In the genomic region with DNA sequence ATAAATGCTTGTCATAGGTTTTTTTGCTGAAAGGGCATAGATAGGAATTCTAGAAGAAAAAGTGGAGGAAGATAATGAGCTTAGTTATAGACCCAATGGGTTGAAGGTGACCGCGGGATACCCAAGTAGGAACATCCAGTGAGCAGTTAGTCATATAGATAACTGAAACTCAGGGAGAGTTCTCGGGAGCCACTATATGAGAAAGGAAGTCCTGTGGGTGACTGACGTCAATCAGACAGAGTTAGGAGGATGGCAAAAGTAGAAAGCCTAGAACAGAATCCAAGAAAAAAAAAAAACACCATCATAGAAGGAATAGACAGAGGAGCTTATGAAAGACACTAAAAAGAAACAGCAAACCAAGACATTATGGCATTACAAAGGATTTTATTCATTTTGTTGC, we compare ENCODE assay signal across 28 cellular contexts. TPM values are rescaled to one million over a fixed set of nuclear protein-coding genes. Genes with fewer than 3 reads are reported as not detected.
"Had no signal": no experiment of that assay in that cellular context is flagged by ENCODE, and none has a peak within 500 bp of the region (broad histone marks: within the 10 kb centered on the region; RNA-seq: fewer than 3 reads in every experiment).

No MANE protein-coding gene starts in this region.

- ATAC-seq: activated CD8-positive, alpha-beta T cell treated with anti-CD3 and anti-CD28 coated beads for 36 hours; activated T-cell treated with anti-CD3 and anti-CD28 coated beads, Interleukin-2, amount 50 U/mL, for 72 hours; activated T-helper 17 cell treated with anti-CD3 and anti-CD28 coated beads, Interleukin-2, amount 50 U/mL, for 72 hours had no signal

- DNase-seq: activated CD4-positive, alpha-beta T cell treated with anti-CD3 and anti-CD28 coated beads, Interleukin-2, amount 10 ng/mL, durations not matched to agents 24 days and 14 days; activated CD4-positive, alpha-beta T cell treated with anti-CD3 and anti-CD28 coated beads, Interleukin-2, amount 50 U/mL, for 4 hours; activated CD8-positive, alpha-beta T cell treated with anti-CD3 and anti-CD28 coated beads for 36 hours; activated effector memory CD4-positive, alpha-beta T cell treated with anti-CD3 and anti-CD28 coated beads, Interleukin-2, amount 50 U/mL, for 16 hours; activated naive CD4-positive, alpha-beta T cell; activated naive CD4-positive, alpha-beta T cell treated with anti-CD3 and anti-CD28 coated beads, Interleukin-2, amount 50 U/mL, for 16 hours; activated naive CD8-positive, alpha-beta T cell treated with anti-CD3 and anti-CD28 coated beads for 36 hours; activated T-cell treated with anti-CD3 and anti-CD28 coated beads, Interleukin-2, amount 50 U/mL, for 1 hour; activated T-cell treated with anti-CD3 and anti-CD28 coated beads, Interleukin-2, amount 50 U/mL, for 72 hours; amniotic stem cell; aorta; Karpas-422; NCI-H1105; NCI-H1694; NCI-H1930; NCI-H226; NCI-H524 treated with DMSO at 0.1 percent for 48 hours; NK-92 treated with Interleukin-12 subunit alpha and Interleukin-12 subunit beta, amount 100 ng/mL, for 24 hours; PC-9; Right ventricle myocardium superior; T1000 had no signal

RNA-seq across cellular contexts. Expression of gene CNGA4, which starts 1.6 kb away (rescaled TPM):
- total RNA-seq: activated CD4-positive, alpha-beta T cell treated with anti-CD3 and anti-CD28 coated beads, Interleukin-2, amount 10 ng/mL, durations not matched to agents 24 days and 14 days; activated CD8-positive, alpha-beta memory T cell treated with anti-CD3 and anti-CD28 coated beads for 36 hours; cardiac septum; MCF 10A; NCI-H460; Right ventricle myocardium superior had no signal

RNA-seq across cellular contexts. Expression of gene CCKBR, which starts 22.4 kb away (rescaled TPM):
- total RNA-seq: activated CD4-positive, alpha-beta T cell treated with anti-CD3 and anti-CD28 coated beads, Interleukin-2, amount 10 ng/mL, durations not matched to agents 24 days and 14 days; activated CD8-positive, alpha-beta memory T cell treated with anti-CD3 and anti-CD28 coated beads for 36 hours; activated CD8-positive, alpha-beta T cell treated with anti-CD3 and anti-CD28 coated beads for 36 hours; activated T-cell treated with anti-CD3 and anti-CD28 coated beads, Interleukin-2, amount 50 U/mL, for 72 hours; activated T-helper 17 cell treated with anti-CD3 and anti-CD28 coated beads, Interleukin-2, amount 50 U/mL, for 72 hours; aorta; cardiac septum; MCF 10A; NCI-H460; PC-9; Right ventricle myocardium superior; T-helper 1 cell treated with Interleukin-12 subunit alpha and Interleukin-12 subunit beta and Interleukin-4 antibody, amounts not matched to agents 30 ng/mL and 1 ng/mL, for 36 hours; T-helper 2 cell treated with Interferon-gamma antibody and Interleukin-4, amounts not matched to agents 100 ng/mL and 5 ng/mL, for 36 hours had no signal
- polyA plus RNA-seq: aorta had no signal

RNA-seq across cellular contexts. Expression of gene C11orf42, which starts 31.9 kb away (rescaled TPM):
- total RNA-seq: activated CD4-positive, alpha-beta T cell treated with anti-CD3 and anti-CD28 coated beads, Interleukin-2, amount 10 ng/mL, durations not matched to agents 24 days and 14 days; activated CD8-positive, alpha-beta memory T cell treated with anti-CD3 and anti-CD28 coated beads for 36 hours; activated CD8-positive, alpha-beta T cell treated with anti-CD3 and anti-CD28 coated beads for 36 hours; activated naive CD8-positive, alpha-beta T cell treated with anti-CD3 and anti-CD28 coated beads for 36 hours; activated T-cell treated with anti-CD3 and anti-CD28 coated beads, Interleukin-2, amount 50 U/mL, for 72 hours; activated T-helper 17 cell treated with anti-CD3 and anti-CD28 coated beads, Interleukin-2, amount 50 U/mL, for 72 hours; aorta; cardiac septum; MCF 10A; NCI-H460; PC-9; Right ventricle myocardium superior; T-helper 1 cell treated with Interleukin-12 subunit alpha and Interleukin-12 subunit beta and Interleukin-4 antibody, amounts not matched to agents 30 ng/mL and 1 ng/mL, for 36 hours; T-helper 2 cell treated with Interferon-gamma antibody and Interleukin-4, amounts not matched to agents 100 ng/mL and 5 ng/mL, for 36 hours had no signal
- polyA plus RNA-seq: aorta had no signal

RNA-seq across cellular contexts. Expression of gene OR52W1, which starts 38.2 kb away (rescaled TPM):
- total RNA-seq: activated CD4-positive, alpha-beta T cell treated with anti-CD3 and anti-CD28 coated beads, Interleukin-2, amount 10 ng/mL, durations not matched to agents 24 days and 14 days; activated CD8-positive, alpha-beta memory T cell treated with anti-CD3 and anti-CD28 coated beads for 36 hours; activated CD8-positive, alpha-beta T cell treated with anti-CD3 and anti-CD28 coated beads for 36 hours; activated naive CD8-positive, alpha-beta T cell treated with anti-CD3 and anti-CD28 coated beads for 36 hours; activated T-cell treated with anti-CD3 and anti-CD28 coated beads, Interleukin-2, amount 50 U/mL, for 72 hours; activated T-helper 17 cell treated with anti-CD3 and anti-CD28 coated beads, Interleukin-2, amount 50 U/mL, for 72 hours; aorta; cardiac septum; MCF 10A; NCI-H460; PC-9; Right ventricle myocardium superior; T-helper 1 cell treated with Interleukin-12 subunit alpha and Interleukin-12 subunit beta and Interleukin-4 antibody, amounts not matched to agents 30 ng/mL and 1 ng/mL, for 36 hours; T-helper 2 cell treated with Interferon-gamma antibody and Interleukin-4, amounts not matched to agents 100 ng/mL and 5 ng/mL, for 36 hours had no signal
- polyA plus RNA-seq: aorta had no signal
